ENCODE assay signal across 1 cellular context in the genomic region with DNA sequence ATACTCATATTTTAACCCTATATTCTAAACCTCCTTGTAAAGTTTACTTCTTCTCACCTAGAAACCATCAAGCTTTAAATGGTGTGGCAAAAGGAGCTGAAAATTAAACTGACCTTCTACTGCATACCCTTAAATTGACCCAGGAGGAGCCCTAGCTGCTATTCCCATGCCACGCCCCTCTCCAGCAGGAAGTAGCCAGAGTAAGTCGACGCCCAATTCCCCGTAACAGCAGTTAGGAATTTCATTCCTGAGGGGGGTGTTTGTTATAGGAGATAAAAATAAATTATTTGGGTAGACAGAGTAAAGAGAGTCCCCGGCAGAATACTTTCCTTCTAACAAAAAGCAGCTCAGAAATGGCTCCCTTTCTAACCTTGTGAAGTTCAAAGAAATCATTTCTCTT.
TF ChIP-seq lines count a peak whose summit lies in the region.

No MANE protein-coding gene starts in this region.

TF ChIP-seq in HCT116, 20 proteins besides CTCF, POLR2A, EP300 and RAD21 (continued from another document):
- TF ChIP-seq, protein P1, sequence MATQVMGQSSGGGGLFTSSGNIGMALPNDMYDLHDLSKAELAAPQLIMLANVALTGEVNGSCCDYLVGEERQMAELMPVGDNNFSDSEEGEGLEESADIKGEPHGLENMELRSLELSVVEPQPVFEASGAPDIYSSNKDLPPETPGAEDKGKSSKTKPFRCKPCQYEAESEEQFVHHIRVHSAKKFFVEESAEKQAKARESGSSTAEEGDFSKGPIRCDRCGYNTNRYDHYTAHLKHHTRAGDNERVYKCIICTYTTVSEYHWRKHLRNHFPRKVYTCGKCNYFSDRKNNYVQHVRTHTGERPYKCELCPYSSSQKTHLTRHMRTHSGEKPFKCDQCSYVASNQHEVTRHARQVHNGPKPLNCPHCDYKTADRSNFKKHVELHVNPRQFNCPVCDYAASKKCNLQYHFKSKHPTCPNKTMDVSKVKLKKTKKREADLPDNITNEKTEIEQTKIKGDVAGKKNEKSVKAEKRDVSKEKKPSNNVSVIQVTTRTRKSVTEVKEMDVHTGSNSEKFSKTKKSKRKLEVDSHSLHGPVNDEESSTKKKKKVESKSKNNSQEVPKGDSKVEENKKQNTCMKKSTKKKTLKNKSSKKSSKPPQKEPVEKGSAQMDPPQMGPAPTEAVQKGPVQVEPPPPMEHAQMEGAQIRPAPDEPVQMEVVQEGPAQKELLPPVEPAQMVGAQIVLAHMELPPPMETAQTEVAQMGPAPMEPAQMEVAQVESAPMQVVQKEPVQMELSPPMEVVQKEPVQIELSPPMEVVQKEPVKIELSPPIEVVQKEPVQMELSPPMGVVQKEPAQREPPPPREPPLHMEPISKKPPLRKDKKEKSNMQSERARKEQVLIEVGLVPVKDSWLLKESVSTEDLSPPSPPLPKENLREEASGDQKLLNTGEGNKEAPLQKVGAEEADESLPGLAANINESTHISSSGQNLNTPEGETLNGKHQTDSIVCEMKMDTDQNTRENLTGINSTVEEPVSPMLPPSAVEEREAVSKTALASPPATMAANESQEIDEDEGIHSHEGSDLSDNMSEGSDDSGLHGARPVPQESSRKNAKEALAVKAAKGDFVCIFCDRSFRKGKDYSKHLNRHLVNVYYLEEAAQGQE (IDR thresholded peaks at IDR 0.05; ENCODE audit: low read depth) = no peak
- TF ChIP-seq SIN3A (IDR thresholded peaks at IDR 0.05; ENCODE audit: low read depth) = no peak
- TF ChIP-seq, protein P2, sequence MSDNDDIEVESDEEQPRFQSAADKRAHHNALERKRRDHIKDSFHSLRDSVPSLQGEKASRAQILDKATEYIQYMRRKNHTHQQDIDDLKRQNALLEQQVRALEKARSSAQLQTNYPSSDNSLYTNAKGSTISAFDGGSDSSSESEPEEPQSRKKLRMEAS (IDR thresholded peaks at IDR 0.05) = no peak
- no peak for TF ChIP-seq CBX3 (IDR thresholded peaks at IDR 0.05; ENCODE audit: low read depth)
- no peak for TF ChIP-seq CEBPB (IDR thresholded peaks at IDR 0.05; ENCODE audit: low read depth)
TF ChIP-seq in HCT116: peak in this region for 0.
